Comparison of ENCODE assay signal across 21 cellular contexts in genomic region chr7:42978496-42978895, GRCh38.
"Had no signal": no experiment of that assay in that cellular context is flagged by ENCODE, and none has a peak within 500 bp of the region (broad histone marks: within the 10 kb centered on the region; RNA-seq: fewer than 3 reads in every experiment).

No MANE protein-coding gene starts in this region.

- ATAC-seq: left ventricle myocardium superior; natural killer cell treated with Interleukin-12 subunit alpha and Interleukin-12 subunit beta and Interleukin-15 and Interleukin-18, amount 100 ng/mL, for 72 hours; right cardiac atrium; stimulated activated effector memory CD8-positive, alpha-beta T cell treated with anti-CD3 and anti-CD28 coated beads, Interleukin-12 subunit alpha, Interleukin-12 subunit beta, amount 100 ng/mL, for 72 hours; stimulated activated naive CD8-positive, alpha-beta T cell treated with anti-CD3 and anti-CD28 coated beads, Interleukin-15, amount 100 ng/mL, for 72 hours had no signal

- H3K9me3 ChIP-seq: neutrophil, suprapubic skin, tibial nerve had no signal

- H3K36me3 ChIP-seq: cardiac muscle cell, esophagus muscularis mucosa, neutrophil, suprapubic skin, tibial nerve had no signal

- H3K27ac ChIP-seq: cardiac muscle cell, esophagus muscularis mucosa, neutrophil, parathyroid adenoma, suprapubic skin, tibial nerve had no signal

- H3K9ac ChIP-seq: parathyroid adenoma had no signal

- H3K27me3 ChIP-seq: cardiac muscle cell, esophagus muscularis mucosa, neutrophil, suprapubic skin, tibial nerve had no signal

- H3K4me3 ChIP-seq: cardiac muscle cell, esophagus muscularis mucosa, suprapubic skin, tibial nerve had no signal

- H2AFZ ChIP-seq: parathyroid adenoma had no signal

- H3K4me1 ChIP-seq: parathyroid adenoma, suprapubic skin, tibial nerve had no signal

- DNase-seq: activated CD4-positive, alpha-beta T cell treated with anti-CD3 and anti-CD28 coated beads for 4 hours; activated CD4-positive, alpha-beta T cell treated with anti-CD3 and anti-CD28 coated beads, Interleukin-2, amount 50 U/mL, for 48 hours; activated CD4-positive, CD25-positive, alpha-beta regulatory T cell; activated effector memory CD4-positive, alpha-beta T cell treated with Interleukin-2 at 50 U/mL for 16 hours; activated naive CD4-positive, alpha-beta T cell treated with anti-CD3 and anti-CD28 coated beads for 36 hours; activated naive CD8-positive, alpha-beta T cell treated with anti-CD3 and anti-CD28 coated beads, Interleukin-2, amount 10 ng/mL, durations not matched to agents 7 days and 5 days; activated T-cell treated with anti-CD3 and anti-CD28 coated beads, Interleukin-2, amount 50 U/mL, for 48 hours; glutamatergic neuron; hippocampal formation; left ventricle myocardium superior; right cardiac atrium; stimulated activated CD4-positive, alpha-beta T cell treated with anti-CD3 and anti-CD28 coated beads, Interleukin-1b, Interleukin-23, amount 100 ng/mL, for 48 hours; stimulated activated naive CD8-positive, alpha-beta T cell treated with anti-CD3 and anti-CD28 coated beads, Interleukin-15, amount 100 ng/mL, for 72 hours had no signal

- H3K79me2 ChIP-seq: parathyroid adenoma had no signal
